In the genomic region with DNA sequence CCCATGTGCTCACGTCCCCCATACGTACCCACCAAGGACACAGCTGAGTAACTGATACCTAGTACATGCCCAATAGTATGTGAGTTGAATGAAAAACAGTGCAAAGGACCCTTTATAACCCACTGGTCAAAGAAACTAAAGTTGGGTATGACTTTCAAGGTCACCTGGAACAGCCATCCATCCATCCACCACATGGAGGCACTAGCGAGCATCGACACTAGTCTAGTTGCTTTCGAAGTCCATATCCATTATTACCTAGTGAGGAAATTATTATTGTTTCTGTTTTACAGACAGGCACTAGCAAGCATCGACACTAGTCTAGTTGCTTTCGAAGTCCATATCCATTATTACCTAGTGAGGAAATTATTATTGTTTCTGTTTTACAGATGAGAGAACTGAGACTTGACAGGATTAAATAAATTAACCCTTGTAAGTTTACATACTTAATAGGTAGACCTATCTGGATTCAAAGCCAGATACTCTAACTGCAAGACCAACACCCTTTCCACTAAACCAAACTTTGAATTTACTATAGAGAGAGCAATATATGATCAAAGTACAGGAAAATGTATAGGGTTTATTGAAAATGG, we compare ENCODE assay signal across 1 cellular context.
TF ChIP-seq lines count a peak whose summit lies in the region.

No MANE protein-coding gene starts in this region.

TF ChIP-seq in WTC11, 78 proteins besides CTCF, POLR2A, EP300 and RAD21 (continued from another document):
- TF ChIP-seq ARID4B (CRISPR knock-in tag; IDR thresholded peaks at IDR 0.05; ENCODE audit: borderline replicate concordance) (no peak), GRHL2 (CRISPR knock-in tag; IDR thresholded peaks at IDR 0.05; ENCODE audit: insufficient replicate concordance, severe bottlenecking) (no peak), ZNF532 (CRISPR knock-in tag; IDR thresholded peaks at IDR 0.05; ENCODE audit: borderline replicate concordance) (no peak), TEAD4 (CRISPR knock-in tag; IDR thresholded peaks at IDR 0.05) (no peak), ZNF423 (CRISPR knock-in tag; IDR thresholded peaks at IDR 0.05) (no peak)
- TF ChIP-seq, protein P1, sequence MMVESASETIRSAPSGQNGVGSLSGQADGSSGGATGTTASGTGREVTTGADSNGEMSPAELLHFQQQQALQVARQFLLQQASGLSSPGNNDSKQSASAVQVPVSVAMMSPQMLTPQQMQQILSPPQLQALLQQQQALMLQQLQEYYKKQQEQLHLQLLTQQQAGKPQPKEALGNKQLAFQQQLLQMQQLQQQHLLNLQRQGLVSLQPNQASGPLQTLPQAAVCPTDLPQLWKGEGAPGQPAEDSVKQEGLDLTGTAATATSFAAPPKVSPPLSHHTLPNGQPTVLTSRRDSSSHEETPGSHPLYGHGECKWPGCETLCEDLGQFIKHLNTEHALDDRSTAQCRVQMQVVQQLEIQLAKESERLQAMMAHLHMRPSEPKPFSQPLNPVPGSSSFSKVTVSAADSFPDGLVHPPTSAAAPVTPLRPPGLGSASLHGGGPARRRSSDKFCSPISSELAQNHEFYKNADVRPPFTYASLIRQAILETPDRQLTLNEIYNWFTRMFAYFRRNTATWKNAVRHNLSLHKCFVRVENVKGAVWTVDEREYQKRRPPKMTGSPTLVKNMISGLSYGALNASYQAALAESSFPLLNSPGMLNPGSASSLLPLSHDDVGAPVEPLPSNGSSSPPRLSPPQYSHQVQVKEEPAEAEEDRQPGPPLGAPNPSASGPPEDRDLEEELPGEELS (CRISPR knock-in tag; IDR thresholded peaks at IDR 0.05): no peak
